Comparison of ENCODE assay signal across 23 cellular contexts in the genomic region with DNA sequence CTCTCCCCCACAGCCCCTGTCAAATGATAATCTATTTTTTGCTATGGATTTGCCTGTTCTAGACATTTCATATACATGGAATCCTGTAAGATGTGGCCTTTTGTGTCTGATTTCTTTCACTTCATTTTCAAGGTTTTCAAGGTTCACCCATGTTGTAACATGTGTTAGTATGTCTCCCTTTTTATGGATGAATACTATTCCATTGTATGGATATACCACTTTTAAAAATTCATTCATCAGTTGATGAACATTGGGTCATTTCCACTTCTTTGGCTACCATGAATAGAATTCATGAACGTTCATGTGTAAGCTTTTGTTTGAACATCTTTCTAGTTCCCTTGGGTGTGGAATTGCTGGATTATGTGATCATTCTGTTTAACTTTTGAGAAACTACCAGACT.
DNase-seq lines count a peak whose midpoint lies in the region; ATAC-seq and TF ChIP-seq lines count a peak whose summit lies in the region.
"Had no signal": no experiment of that assay in that cellular context is flagged by ENCODE, and none has a peak within 500 bp of the region (broad histone marks: within the 10 kb centered on the region; RNA-seq: fewer than 3 reads in every experiment).

No MANE protein-coding gene starts in this region.

- H3K4me3 ChIP-seq in mammary epithelial cell (replicated peaks in 1 of 3; ENCODE audit: insufficient read depth in 1 of 3, low read depth in 2 of 3, low read length in 3 of 3) (no peak overlapping the region), mesenchymal stem cell (ENCODE audit: insufficient read depth in 1 of 2, low read depth in 1 of 2, low read length in 2 of 2) (no peak overlapping the region), suprapubic skin (no peak overlapping the region), aorta (ENCODE audit: low read length in 2 of 2) (no peak overlapping the region)
- H3K4me3 ChIP-seq: GM12878, Peyer's patch, SJCRH30 had no signal

- no peak overlapping the region for H2AK5ac ChIP-seq in mesenchymal stem cell (ENCODE audit: low read length, severe bottlenecking)

- ATAC-seq in HG02840 (IDR thresholded peaks at IDR 0.05; ENCODE audit: low FRiP score, unreplicated experiment) (no peak), aorta (ENCODE audit: low FRiP score) (no peak)
- ATAC-seq: GM12878 had no signal

- H3K4ac ChIP-seq in mesenchymal stem cell (ENCODE audit: low read depth in 1 of 2, low read length in 2 of 2): no peak overlapping the region

- intact Hi-C loops in mammary epithelial cell (cut with micrococcal nuclease): loop anchor here (5.0 kb wide), 1 partner anchor 70 kb away; no protein-coding TSS in a partner anchor
- intact Hi-C loops in MCF 10A (cut with micrococcal nuclease): no loop called here
- intact Hi-C loops in aorta (cut with DNase I): no loop called here

- H3K9ac ChIP-seq in mammary epithelial cell (ENCODE audit: insufficient read depth, low read length) (no peak overlapping the region), mesenchymal stem cell (ENCODE audit: low read length) (no peak overlapping the region)

- no peak overlapping the region for H3K14ac ChIP-seq in mesenchymal stem cell (ENCODE audit: low read length in 2 of 2)

- no peak overlapping the region for H2BK15ac ChIP-seq in mesenchymal stem cell (ENCODE audit: low read depth, poor library complexity, severe bottlenecking)

- H4K8ac ChIP-seq in mesenchymal stem cell (ENCODE audit: low read length): peak overlapping the region; percentile 69

- H3K79me2 ChIP-seq in mammary epithelial cell (ENCODE audit: insufficient read depth, low read length): no peaks in the 10 kb centered on the region

- H2BK12ac ChIP-seq in mesenchymal stem cell (ENCODE audit: low read length in 2 of 2): no peak overlapping the region

- 44% methylated on average over 1 of the region's 1 CpG for WGBS in mammary epithelial cell (ENCODE audit: low coverage, missing lambda C conversion rate)
- 75% methylated on average over 1 of the region's 1 CpG for WGBS in mesenchymal stem cell
- 85% methylated on average over 1 of the region's 1 CpG for WGBS in suprapubic skin
- 95% methylated on average over 1 of the region's 1 CpG for WGBS in aorta, 2 donors

- peaks cover 11% of the 10 kb centered on the region for H3K9me3 ChIP-seq in mammary epithelial cell (replicated peaks; ENCODE audit: insufficient read depth, low read length)
- H3K9me3 ChIP-seq in mesenchymal stem cell (ENCODE audit: control insufficient read depth, low read length): peaks cover 4% of the 10 kb centered on the region
- no peaks in the 10 kb centered on the region for H3K9me3 ChIP-seq in suprapubic skin
- peaks cover 1% of the 10 kb centered on the region for H3K9me3 ChIP-seq in aorta (ENCODE audit: control insufficient read depth, low read length)
- H3K9me3 ChIP-seq: Peyer's patch had no signal

- in situ Hi-C loops in mammary epithelial cell (cut with MboI; ENCODE audit: low sequenced_read_pairs in 2 of 2): no loop called here

- peaks cover 64% of the 10 kb centered on the region for H3K4me1 ChIP-seq in mammary epithelial cell (ENCODE audit: insufficient read depth, low read length)
- H3K4me1 ChIP-seq in mesenchymal stem cell (ENCODE audit: control insufficient read depth, insufficient read depth, low read depth, low read length): peaks cover 11% of the 10 kb centered on the region
- peaks cover 28% of the 10 kb centered on the region for H3K4me1 ChIP-seq in suprapubic skin
- H3K4me1 ChIP-seq in aorta (ENCODE audit: control insufficient read depth in 1 of 2, insufficient read depth in 2 of 2, low read length in 2 of 2): peaks cover 0 to 2% of the 10 kb centered on the region in 2 donors
- H3K4me1 ChIP-seq: Peyer's patch had no signal

- H3K4me1 Mint-ChIP-seq in MCF 10A (ENCODE audit: insufficient read depth, unreplicated experiment) (peaks cover 16% of the 10 kb centered on the region), mesothelial cell of epicardium (peaks cover 20% of the 10 kb centered on the region)

- no peak overlapping the region for H3K4me3 Mint-ChIP-seq in MCF 10A (ENCODE audit: unreplicated experiment)
- H3K4me3 Mint-ChIP-seq in mesothelial cell of epicardium: no peak overlapping the region
- H3K4me3 Mint-ChIP-seq: CD8-positive, alpha-beta memory T cell; HFFc6 had no signal

- no peak for DNase-seq in mammary epithelial cell
- no peak for DNase-seq in MCF 10A (ENCODE audit: unreplicated experiment)
- DNase-seq in mesenchymal stem cell: no peak
- DNase-seq in suprapubic skin (ENCODE audit: low spot score in 2 of 2): no peak
- no peak for DNase-seq in aorta
- DNase-seq in mesothelial cell of epicardium (ENCODE audit: low spot score in 2 of 2, unreplicated experiment in 2 of 2): no peak
- DNase-seq: 8988T; CD8-positive, alpha-beta memory T cell; H7; HFFc6; KBM-7; NCI-H1092; NCI-H1436 treated with DMSO at 0.1 percent for 48 hours; NCI-H1930; NCI-H226; NCI-H510A treated with DMSO at 0.1 percent for 48 hours; NCI-H748 treated with DMSO at 0.1 percent for 48 hours; Peyer's patch; SJCRH30 had no signal

- no peak overlapping the region for H4K91ac ChIP-seq in mesenchymal stem cell (ENCODE audit: low read length)

- TF ChIP-seq POLR2A in suprapubic skin (IDR thresholded peaks at IDR 0.05): no peak

- BruUV-seq in mammary epithelial cell (replicated peaks; lab: Mats Ljungman, UMichigan) (no TSS peak), MCF 10A (replicated peaks; lab: Mats Ljungman, UMichigan) (no TSS peak)

- H2BK5ac ChIP-seq in mesenchymal stem cell (ENCODE audit: low read depth, low read length, poor library complexity, severe bottlenecking): no peak overlapping the region

- H3K27ac ChIP-seq in mammary epithelial cell (ENCODE audit: insufficient read depth, low read depth, low read length) (peak overlapping the region; percentile 87), cingulate gyrus (ENCODE audit: low read depth, low read length) (peak overlapping the region; percentile 23), mesenchymal stem cell (ENCODE audit: low read length, poor library complexity, severe bottlenecking) (no peak overlapping the region), suprapubic skin (no peak overlapping the region), aorta (ENCODE audit: low read depth in 1 of 2, low read length in 2 of 2) (no peak overlapping the region)
- H3K27ac ChIP-seq: C4-2B, Peyer's patch, SJCRH30 had no signal

- peak overlapping the region in 1 of 2 experiments; percentile 67 for H3K18ac ChIP-seq in mesenchymal stem cell (ENCODE audit: low read depth in 1 of 2, low read length in 2 of 2)

- CTCF ChIA-PET in mammary epithelial cell (lab: Charles Lee; ENCODE audit: low non-redundant PET) (no interaction called here), MCF 10A (lab: Yijun Ruan, JAX) (interaction anchor here (0.6 to 4.0 kb wide), 3 partner anchors 9 to 895 kb away, joined by 3 to 23 read pairs (median 3); no protein-coding TSS in a partner anchor)

- H3K27ac Mint-ChIP-seq in MCF 10A (ENCODE audit: low read depth, unreplicated experiment): no peak overlapping the region
- H3K27ac Mint-ChIP-seq in mesothelial cell of epicardium: no peak overlapping the region
- H3K27ac Mint-ChIP-seq: CD8-positive, alpha-beta memory T cell; HFFc6 had no signal

- TF ChIP-seq CTCF in mammary epithelial cell (conservative IDR thresholded peaks at IDR 0.05 in 1 of 2, IDR thresholded peaks at IDR 0.05 in 1 of 2; ENCODE audit: extremely low read depth in 1 of 2, insufficient read depth in 1 of 2, low read depth in 1 of 2, low read length in 2 of 2): no peak
- no peak for TF ChIP-seq CTCF in MCF 10A (IDR thresholded peaks at IDR 0.05; ENCODE audit: unreplicated experiment)
- TF ChIP-seq CTCF in suprapubic skin (IDR thresholded peaks at IDR 0.05): no peak
- no peak for TF ChIP-seq CTCF in mesothelial cell of epicardium (IDR thresholded peaks at IDR 0.05; ENCODE audit: unreplicated experiment)

- no peaks in the 10 kb centered on the region for H3K27me3 ChIP-seq in mammary epithelial cell (ENCODE audit: insufficient read depth, low read length)
- H3K27me3 ChIP-seq in mesenchymal stem cell (ENCODE audit: control insufficient read depth in 1 of 2, insufficient read depth in 1 of 2, low read length in 2 of 2): no peaks in the 10 kb centered on the region
- H3K27me3 ChIP-seq in suprapubic skin: no peaks in the 10 kb centered on the region
- H3K27me3 ChIP-seq in aorta (ENCODE audit: control insufficient read depth in 1 of 2, insufficient read depth in 2 of 2, low read length in 1 of 2): no peaks in the 10 kb centered on the region
- H3K27me3 ChIP-seq: Peyer's patch, SJCRH30 had no signal

- H3K36me3 ChIP-seq in mammary epithelial cell (ENCODE audit: insufficient read depth, low read length) (no peaks in the 10 kb centered on the region), mesenchymal stem cell (ENCODE audit: control insufficient read depth in 1 of 2, insufficient read depth in 2 of 2, low read depth in 1 of 2, low read length in 2 of 2) (no peaks in the 10 kb centered on the region), suprapubic skin (no peaks in the 10 kb centered on the region), aorta (ENCODE audit: control insufficient read depth in 1 of 2, insufficient read depth in 2 of 2, low read length in 1 of 2) (no peaks in the 10 kb centered on the region)
- H3K36me3 ChIP-seq: Peyer's patch, SJCRH30 had no signal

- H3K23ac ChIP-seq in mesenchymal stem cell (ENCODE audit: low read length in 2 of 2): no peak overlapping the region

- no peaks in the 10 kb centered on the region for H4K20me1 ChIP-seq in mammary epithelial cell (ENCODE audit: insufficient read depth, low read length)

- TF ChIP-seq EP300 in suprapubic skin (IDR thresholded peaks at IDR 0.05): no peak

- peak overlapping the region; percentile 94 for H2BK120ac ChIP-seq in mesenchymal stem cell (ENCODE audit: low read depth, low read length)

- H3K4me2 ChIP-seq in mammary epithelial cell (ENCODE audit: insufficient read depth, low read depth, low read length): no peak overlapping the region
- H3K4me2 ChIP-seq in mesenchymal stem cell (ENCODE audit: low read length, poor library complexity, severe bottlenecking): no peak overlapping the region

- dilution Hi-C loops in mammary epithelial cell (cut with HindIII; ENCODE audit: low sequenced_read_pairs): no loop called here

- H3K79me1 ChIP-seq in mesenchymal stem cell (replicated peaks; ENCODE audit: low read length, poor library complexity, severe bottlenecking): no peaks in the 10 kb centered on the region

- H3K36me3 Mint-ChIP-seq in MCF 10A (ENCODE audit: insufficient read depth, unreplicated experiment) (no peaks in the 10 kb centered on the region), mesothelial cell of epicardium (peaks cover 4% of the 10 kb centered on the region)
- H3K36me3 Mint-ChIP-seq: CD8-positive, alpha-beta memory T cell had no signal

- POLR2A ChIA-PET in MCF 10A (lab: Yijun Ruan, JAX): interaction anchor here (1.6 to 5.1 kb wide), 3 partner anchors 68 to 216 kb away, joined by 3 to 42 read pairs (median 32); partner anchors contain the start of gene TNPO1

- no peak overlapping the region for H2AFZ ChIP-seq in mammary epithelial cell (ENCODE audit: low read depth, low read length)
- no peak overlapping the region for H2AFZ ChIP-seq in mesenchymal stem cell (ENCODE audit: low read depth, low read length)

- no peaks in the 10 kb centered on the region for H3K27me3 Mint-ChIP-seq in MCF 10A (ENCODE audit: insufficient read depth, unreplicated experiment)
- H3K27me3 Mint-ChIP-seq in mesothelial cell of epicardium (ENCODE audit: low read depth): no peaks in the 10 kb centered on the region

- H3K9me3 Mint-ChIP-seq in MCF 10A (ENCODE audit: unreplicated experiment): no peaks in the 10 kb centered on the region
- H3K9me3 Mint-ChIP-seq in mesothelial cell of epicardium: peaks cover 11% of the 10 kb centered on the region

Comparison
In these comparisons a context has a peak if more than half of its experiments do, and no peak if none do; other contexts are left out.
1. H3K27ac ChIP-seq: peak in mammary epithelial cell (single experiment) and cingulate gyrus (single experiment); none in mesenchymal stem cell (single experiment), suprapubic skin (single experiment) and aorta (0 of 2).